2 cellular contexts compared by ENCODE assay signal in the genomic region with DNA sequence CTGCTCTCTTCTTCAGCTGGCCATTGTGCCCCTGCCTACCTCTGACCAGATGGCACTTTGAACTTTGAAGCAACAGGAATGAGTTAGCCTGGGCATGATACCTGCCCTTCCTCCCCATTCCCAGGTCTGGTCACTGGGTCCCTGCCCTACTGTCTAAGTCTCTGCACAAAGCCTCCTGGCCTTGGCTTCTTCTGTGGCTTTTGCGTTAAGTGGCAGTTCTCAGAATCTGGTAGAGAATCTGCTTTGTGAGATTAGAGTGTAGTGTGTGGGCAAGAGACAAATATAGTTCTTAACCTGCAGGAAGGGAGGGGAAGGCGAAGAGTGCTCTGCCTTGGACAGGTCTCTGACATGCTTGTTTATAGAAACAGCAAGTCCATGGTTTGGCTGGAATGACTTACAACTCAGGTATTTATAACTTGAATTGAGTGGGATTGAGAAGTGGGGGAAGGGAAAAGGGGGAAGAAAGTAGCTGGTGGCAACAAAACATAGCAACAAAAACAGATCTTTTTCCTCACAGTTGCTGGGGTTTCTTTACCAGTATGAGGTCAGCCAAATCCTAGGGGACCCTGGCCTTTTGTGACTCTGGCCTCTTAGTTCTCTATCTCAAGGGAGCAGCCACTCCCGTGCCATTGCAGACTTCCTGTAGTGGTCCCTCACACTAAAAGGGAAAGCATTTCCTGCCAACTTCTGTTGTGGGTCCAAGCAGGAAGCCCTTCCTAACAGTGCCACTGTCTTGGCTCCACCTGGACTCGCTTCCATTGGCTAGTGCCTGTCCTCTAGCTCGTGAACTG.
TF ChIP-seq lines count a peak whose summit lies in the region.

No MANE protein-coding gene starts in this region.

TF ChIP-seq in A549, 52 proteins besides CTCF, POLR2A, EP300 and RAD21:
- TF ChIP-seq ESRRA (IDR thresholded peaks at IDR 0.05; ENCODE audit: borderline replicate concordance, low read length) (no peak), PHF8 (IDR thresholded peaks at IDR 0.05; ENCODE audit: borderline replicate concordance, low read depth) (no peak), HOXB13 (CRISPR knock-in tag; IDR thresholded peaks at IDR 0.05; ENCODE audit: low read depth) (no peak), JUN (IDR thresholded peaks at IDR 0.05) (no peak), GATA3 (IDR thresholded peaks at IDR 0.05; ENCODE audit: borderline replicate concordance) (no peak), SMC3 (IDR thresholded peaks at IDR 0.05) (no peak), EHMT2 (IDR thresholded peaks at IDR 0.05; ENCODE audit: low read depth) (no peak)
- TF ChIP-seq, protein P1, sequence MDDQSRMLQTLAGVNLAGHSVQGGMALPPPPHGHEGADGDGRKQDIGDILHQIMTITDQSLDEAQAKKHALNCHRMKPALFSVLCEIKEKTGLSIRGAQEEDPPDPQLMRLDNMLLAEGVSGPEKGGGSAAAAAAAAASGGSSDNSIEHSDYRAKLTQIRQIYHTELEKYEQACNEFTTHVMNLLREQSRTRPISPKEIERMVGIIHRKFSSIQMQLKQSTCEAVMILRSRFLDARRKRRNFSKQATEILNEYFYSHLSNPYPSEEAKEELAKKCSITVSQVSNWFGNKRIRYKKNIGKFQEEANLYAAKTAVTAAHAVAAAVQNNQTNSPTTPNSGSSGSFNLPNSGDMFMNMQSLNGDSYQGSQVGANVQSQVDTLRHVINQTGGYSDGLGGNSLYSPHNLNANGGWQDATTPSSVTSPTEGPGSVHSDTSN (IDR thresholded peaks at IDR 0.05) = no peak
- TF ChIP-seq, protein P2, sequence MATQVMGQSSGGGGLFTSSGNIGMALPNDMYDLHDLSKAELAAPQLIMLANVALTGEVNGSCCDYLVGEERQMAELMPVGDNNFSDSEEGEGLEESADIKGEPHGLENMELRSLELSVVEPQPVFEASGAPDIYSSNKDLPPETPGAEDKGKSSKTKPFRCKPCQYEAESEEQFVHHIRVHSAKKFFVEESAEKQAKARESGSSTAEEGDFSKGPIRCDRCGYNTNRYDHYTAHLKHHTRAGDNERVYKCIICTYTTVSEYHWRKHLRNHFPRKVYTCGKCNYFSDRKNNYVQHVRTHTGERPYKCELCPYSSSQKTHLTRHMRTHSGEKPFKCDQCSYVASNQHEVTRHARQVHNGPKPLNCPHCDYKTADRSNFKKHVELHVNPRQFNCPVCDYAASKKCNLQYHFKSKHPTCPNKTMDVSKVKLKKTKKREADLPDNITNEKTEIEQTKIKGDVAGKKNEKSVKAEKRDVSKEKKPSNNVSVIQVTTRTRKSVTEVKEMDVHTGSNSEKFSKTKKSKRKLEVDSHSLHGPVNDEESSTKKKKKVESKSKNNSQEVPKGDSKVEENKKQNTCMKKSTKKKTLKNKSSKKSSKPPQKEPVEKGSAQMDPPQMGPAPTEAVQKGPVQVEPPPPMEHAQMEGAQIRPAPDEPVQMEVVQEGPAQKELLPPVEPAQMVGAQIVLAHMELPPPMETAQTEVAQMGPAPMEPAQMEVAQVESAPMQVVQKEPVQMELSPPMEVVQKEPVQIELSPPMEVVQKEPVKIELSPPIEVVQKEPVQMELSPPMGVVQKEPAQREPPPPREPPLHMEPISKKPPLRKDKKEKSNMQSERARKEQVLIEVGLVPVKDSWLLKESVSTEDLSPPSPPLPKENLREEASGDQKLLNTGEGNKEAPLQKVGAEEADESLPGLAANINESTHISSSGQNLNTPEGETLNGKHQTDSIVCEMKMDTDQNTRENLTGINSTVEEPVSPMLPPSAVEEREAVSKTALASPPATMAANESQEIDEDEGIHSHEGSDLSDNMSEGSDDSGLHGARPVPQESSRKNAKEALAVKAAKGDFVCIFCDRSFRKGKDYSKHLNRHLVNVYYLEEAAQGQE (IDR thresholded peaks at IDR 0.05) = no peak
- TF ChIP-seq, protein P3, sequence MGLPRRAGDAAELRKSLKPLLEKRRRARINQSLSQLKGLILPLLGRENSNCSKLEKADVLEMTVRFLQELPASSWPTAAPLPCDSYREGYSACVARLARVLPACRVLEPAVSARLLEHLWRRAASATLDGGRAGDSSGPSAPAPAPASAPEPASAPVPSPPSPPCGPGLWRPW (IDR thresholded peaks at IDR 0.05) = no peak

TF ChIP-seq in GM12878, 131 proteins besides CTCF, POLR2A, EP300 and RAD21 (continues in another document):
- TF ChIP-seq HDAC6 (IDR thresholded peaks at IDR 0.05; ENCODE audit: unreplicated experiment) (no peak), IRF4 (IDR thresholded peaks at IDR 0.05; ENCODE audit: low read depth, low read length) (no peak), SMARCA5 (IDR thresholded peaks at IDR 0.05) (0 out of 2 replicates have a peak, but pooled peaks have one; percentile 44), NFYA (IDR thresholded peaks at IDR 0.05; ENCODE audit: borderline replicate concordance, low read depth, low read length) (no peak), TCF12 (IDR thresholded peaks at IDR 0.05; ENCODE audit: low read depth, low read length) (no peak), ZZZ3 (IDR thresholded peaks at IDR 0.05; ENCODE audit: control insufficient read depth, insufficient read length, low read depth) (no peak), CBX3 (IDR thresholded peaks at IDR 0.05; ENCODE audit: borderline replicate concordance, low read depth) (no peak), JUNB (IDR thresholded peaks at IDR 0.05) (no peak), CREM (IDR thresholded peaks at IDR 0.05; ENCODE audit: low read depth) (no peak), RB1 (IDR thresholded peaks at IDR 0.05; ENCODE audit: borderline replicate concordance) (no peak), IKZF2 (IDR thresholded peaks at IDR 0.05) (peak; percentile 48 to 49; a peak in 1 of 4 replicates), FOS (IDR thresholded peaks at IDR 0.05; ENCODE audit: borderline replicate concordance, extremely low read depth, insufficient read length) (no peak), BHLHE40 (IDR thresholded peaks at IDR 0.05; ENCODE audit: borderline replicate concordance in 1 of 2, low read depth in 2 of 2, low read length in 1 of 2) (peak; percentile 65 to 73), GATAD2B (conservative IDR thresholded peaks at IDR 0.05; ENCODE audit: low read depth) (no peak), SP1 (IDR thresholded peaks at IDR 0.05; ENCODE audit: low read depth, low read length) (no peak), IKZF1 (conservative IDR thresholded peaks at IDR 0.05) (peak; percentile 51; the same call in 1 of the 2 replicates), NFXL1 (IDR thresholded peaks at IDR 0.05; ENCODE audit: borderline replicate concordance) (no peak), MYC (IDR thresholded peaks at IDR 0.05; ENCODE audit: insufficient read depth, insufficient read length, insufficient replicate concordance, low read length, severe bottlenecking) (no peak), EED (IDR thresholded peaks at IDR 0.05; ENCODE audit: low read depth) (peak; percentile 41), MXI1 (IDR thresholded peaks at IDR 0.05; ENCODE audit: low read depth, low read length) (no peak), YBX1 (IDR thresholded peaks at IDR 0.05) (no peak), MEF2A (IDR thresholded peaks at IDR 0.05; ENCODE audit: insufficient read depth, low read depth, low read length) (no peak)
- TF ChIP-seq, protein P4, sequence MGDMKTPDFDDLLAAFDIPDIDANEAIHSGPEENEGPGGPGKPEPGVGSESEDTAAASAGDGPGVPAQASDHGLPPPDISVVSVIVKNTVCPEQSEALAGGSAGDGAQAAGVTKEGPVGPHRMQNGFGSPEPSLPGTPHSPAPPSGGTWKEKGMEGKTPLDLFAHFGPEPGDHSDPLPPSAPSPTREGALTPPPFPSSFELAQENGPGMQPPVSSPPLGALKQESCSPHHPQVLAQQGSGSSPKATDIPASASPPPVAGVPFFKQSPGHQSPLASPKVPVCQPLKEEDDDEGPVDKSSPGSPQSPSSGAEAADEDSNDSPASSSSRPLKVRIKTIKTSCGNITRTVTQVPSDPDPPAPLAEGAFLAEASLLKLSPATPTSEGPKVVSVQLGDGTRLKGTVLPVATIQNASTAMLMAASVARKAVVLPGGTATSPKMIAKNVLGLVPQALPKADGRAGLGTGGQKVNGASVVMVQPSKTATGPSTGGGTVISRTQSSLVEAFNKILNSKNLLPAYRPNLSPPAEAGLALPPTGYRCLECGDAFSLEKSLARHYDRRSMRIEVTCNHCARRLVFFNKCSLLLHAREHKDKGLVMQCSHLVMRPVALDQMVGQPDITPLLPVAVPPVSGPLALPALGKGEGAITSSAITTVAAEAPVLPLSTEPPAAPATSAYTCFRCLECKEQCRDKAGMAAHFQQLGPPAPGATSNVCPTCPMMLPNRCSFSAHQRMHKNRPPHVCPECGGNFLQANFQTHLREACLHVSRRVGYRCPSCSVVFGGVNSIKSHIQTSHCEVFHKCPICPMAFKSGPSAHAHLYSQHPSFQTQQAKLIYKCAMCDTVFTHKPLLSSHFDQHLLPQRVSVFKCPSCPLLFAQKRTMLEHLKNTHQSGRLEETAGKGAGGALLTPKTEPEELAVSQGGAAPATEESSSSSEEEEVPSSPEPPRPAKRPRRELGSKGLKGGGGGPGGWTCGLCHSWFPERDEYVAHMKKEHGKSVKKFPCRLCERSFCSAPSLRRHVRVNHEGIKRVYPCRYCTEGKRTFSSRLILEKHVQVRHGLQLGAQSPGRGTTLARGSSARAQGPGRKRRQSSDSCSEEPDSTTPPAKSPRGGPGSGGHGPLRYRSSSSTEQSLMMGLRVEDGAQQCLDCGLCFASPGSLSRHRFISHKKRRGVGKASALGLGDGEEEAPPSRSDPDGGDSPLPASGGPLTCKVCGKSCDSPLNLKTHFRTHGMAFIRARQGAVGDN (IDR thresholded peaks at IDR 0.05) = no peak
- TF ChIP-seq, protein P5, sequence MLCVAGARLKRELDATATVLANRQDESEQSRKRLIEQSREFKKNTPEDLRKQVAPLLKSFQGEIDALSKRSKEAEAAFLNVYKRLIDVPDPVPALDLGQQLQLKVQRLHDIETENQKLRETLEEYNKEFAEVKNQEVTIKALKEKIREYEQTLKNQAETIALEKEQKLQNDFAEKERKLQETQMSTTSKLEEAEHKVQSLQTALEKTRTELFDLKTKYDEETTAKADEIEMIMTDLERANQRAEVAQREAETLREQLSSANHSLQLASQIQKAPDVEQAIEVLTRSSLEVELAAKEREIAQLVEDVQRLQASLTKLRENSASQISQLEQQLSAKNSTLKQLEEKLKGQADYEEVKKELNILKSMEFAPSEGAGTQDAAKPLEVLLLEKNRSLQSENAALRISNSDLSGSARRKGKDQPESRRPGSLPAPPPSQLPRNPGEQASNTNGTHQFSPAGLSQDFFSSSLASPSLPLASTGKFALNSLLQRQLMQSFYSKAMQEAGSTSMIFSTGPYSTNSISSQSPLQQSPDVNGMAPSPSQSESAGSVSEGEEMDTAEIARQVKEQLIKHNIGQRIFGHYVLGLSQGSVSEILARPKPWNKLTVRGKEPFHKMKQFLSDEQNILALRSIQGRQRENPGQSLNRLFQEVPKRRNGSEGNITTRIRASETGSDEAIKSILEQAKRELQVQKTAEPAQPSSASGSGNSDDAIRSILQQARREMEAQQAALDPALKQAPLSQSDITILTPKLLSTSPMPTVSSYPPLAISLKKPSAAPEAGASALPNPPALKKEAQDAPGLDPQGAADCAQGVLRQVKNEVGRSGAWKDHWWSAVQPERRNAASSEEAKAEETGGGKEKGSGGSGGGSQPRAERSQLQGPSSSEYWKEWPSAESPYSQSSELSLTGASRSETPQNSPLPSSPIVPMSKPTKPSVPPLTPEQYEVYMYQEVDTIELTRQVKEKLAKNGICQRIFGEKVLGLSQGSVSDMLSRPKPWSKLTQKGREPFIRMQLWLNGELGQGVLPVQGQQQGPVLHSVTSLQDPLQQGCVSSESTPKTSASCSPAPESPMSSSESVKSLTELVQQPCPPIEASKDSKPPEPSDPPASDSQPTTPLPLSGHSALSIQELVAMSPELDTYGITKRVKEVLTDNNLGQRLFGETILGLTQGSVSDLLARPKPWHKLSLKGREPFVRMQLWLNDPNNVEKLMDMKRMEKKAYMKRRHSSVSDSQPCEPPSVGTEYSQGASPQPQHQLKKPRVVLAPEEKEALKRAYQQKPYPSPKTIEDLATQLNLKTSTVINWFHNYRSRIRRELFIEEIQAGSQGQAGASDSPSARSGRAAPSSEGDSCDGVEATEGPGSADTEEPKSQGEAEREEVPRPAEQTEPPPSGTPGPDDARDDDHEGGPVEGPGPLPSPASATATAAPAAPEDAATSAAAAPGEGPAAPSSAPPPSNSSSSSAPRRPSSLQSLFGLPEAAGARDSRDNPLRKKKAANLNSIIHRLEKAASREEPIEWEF (IDR thresholded peaks at IDR 0.05; ENCODE audit: insufficient replicate concordance, low read depth, low read length) = no peak
- TF ChIP-seq, protein P1 (IDR thresholded peaks at IDR 0.05; ENCODE audit: insufficient replicate concordance, low read depth, low read length) = no peak
- TF ChIP-seq, protein P6, sequence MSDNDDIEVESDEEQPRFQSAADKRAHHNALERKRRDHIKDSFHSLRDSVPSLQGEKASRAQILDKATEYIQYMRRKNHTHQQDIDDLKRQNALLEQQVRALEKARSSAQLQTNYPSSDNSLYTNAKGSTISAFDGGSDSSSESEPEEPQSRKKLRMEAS (IDR thresholded peaks at IDR 0.05; ENCODE audit: low read depth, low read length) = no peak
- TF ChIP-seq, protein P7, sequence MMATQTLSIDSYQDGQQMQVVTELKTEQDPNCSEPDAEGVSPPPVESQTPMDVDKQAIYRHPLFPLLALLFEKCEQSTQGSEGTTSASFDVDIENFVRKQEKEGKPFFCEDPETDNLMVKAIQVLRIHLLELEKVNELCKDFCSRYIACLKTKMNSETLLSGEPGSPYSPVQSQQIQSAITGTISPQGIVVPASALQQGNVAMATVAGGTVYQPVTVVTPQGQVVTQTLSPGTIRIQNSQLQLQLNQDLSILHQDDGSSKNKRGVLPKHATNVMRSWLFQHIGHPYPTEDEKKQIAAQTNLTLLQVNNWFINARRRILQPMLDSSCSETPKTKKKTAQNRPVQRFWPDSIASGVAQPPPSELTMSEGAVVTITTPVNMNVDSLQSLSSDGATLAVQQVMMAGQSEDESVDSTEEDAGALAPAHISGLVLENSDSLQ (IDR thresholded peaks at IDR 0.05) = no peak
- TF ChIP-seq, protein P8, sequence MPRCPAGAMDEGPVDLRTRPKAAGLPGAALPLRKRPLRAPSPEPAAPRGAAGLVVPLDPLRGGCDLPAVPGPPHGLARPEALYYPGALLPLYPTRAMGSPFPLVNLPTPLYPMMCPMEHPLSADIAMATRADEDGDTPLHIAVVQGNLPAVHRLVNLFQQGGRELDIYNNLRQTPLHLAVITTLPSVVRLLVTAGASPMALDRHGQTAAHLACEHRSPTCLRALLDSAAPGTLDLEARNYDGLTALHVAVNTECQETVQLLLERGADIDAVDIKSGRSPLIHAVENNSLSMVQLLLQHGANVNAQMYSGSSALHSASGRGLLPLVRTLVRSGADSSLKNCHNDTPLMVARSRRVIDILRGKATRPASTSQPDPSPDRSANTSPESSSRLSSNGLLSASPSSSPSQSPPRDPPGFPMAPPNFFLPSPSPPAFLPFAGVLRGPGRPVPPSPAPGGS (IDR thresholded peaks at IDR 0.05; ENCODE audit: borderline replicate concordance, insufficient read depth, low read depth, low read length, poor library complexity, severe bottlenecking) = no peak
